1 cellular context compared by ENCODE assay signal in the genomic region with DNA sequence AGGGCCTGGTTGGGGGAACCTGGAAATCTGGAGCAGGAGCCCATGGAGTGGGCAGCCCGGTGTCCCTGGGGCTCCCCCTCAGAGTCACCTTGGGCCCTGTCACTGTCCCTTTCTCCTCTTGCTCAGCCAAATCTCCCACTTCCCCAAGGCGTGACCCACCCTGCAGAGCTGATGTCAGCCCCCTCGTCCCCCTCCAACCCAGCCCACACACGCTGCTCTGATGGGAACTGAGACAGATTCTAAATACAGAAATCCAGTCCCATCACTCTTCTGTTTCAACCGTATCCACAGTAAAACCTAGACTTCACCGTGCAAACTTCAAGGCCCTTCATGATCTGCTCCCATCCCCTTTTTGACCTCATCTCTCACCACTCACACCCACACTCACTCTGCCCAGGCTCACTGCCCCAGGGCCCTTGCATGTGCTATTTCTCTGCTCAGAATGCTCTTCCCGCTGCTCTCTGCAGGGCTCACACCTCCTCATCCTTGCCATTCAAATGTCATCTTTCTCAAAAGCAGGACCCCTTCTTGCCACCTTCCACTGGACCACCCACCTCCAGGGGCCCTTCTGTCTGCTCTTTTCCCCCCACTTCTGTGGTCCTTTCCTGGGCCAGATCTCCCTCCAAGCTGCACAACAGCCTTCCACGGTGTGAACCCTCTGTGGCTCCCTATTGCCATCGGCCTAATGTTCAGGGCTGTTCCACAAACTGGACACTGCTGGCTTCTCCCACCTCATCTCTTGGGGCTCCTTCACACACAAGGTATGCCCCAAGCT.
TF ChIP-seq lines count a peak whose summit lies in the region.

No MANE protein-coding gene starts in this region.

TF ChIP-seq in IMR-90, 13 proteins besides CTCF, POLR2A, EP300 and RAD21:
- TF ChIP-seq RCOR1 (IDR thresholded peaks at IDR 0.05; ENCODE audit: insufficient replicate concordance, low read length) (no peak), CEBPB (IDR thresholded peaks at IDR 0.05; ENCODE audit: low read depth, low read length) (no peak), CHD1 (IDR thresholded peaks at IDR 0.05; ENCODE audit: low read depth, low read length) (no peak), FOS (IDR thresholded peaks at IDR 0.05; ENCODE audit: low read depth, low read length) (no peak), NFE2L2 (IDR thresholded peaks at IDR 0.05; ENCODE audit: low read depth, low read length) (no peak), MXI1 (IDR thresholded peaks at IDR 0.05; ENCODE audit: borderline replicate concordance, low read depth, low read length) (no peak), MAFK (IDR thresholded peaks at IDR 0.05; ENCODE audit: low read depth, low read length) (no peak), BHLHE40 (IDR thresholded peaks at IDR 0.05; ENCODE audit: low read depth, low read length) (no peak), MAZ (IDR thresholded peaks at IDR 0.05; ENCODE audit: borderline replicate concordance, low read depth, low read length) (no peak), RFX5 (IDR thresholded peaks at IDR 0.05; ENCODE audit: low read depth, low read length) (no peak), SMC3 (IDR thresholded peaks at IDR 0.05; ENCODE audit: low read depth, low read length) (no peak)
